Comparison of ENCODE assay signal across 8 cellular contexts in genomic region chr10:31977440-31978157, GRCh38. TPM values are rescaled to one million over a fixed set of nuclear protein-coding genes. Genes with fewer than 3 reads are reported as not detected.
DNase-seq lines count a peak whose midpoint lies in the region; ATAC-seq and TF ChIP-seq lines count a peak whose summit lies in the region.

No MANE protein-coding gene starts in this region.

- TF ChIP-seq CTCF in foreskin fibroblast (IDR thresholded peaks at IDR 0.05; ENCODE audit: low read depth, low read length): no peak
- no peak for TF ChIP-seq CTCF in nephron progenitor cell (IDR thresholded peaks at IDR 0.05)

- H3K4me3 ChIP-seq in foreskin fibroblast (ENCODE audit: low read depth in 1 of 2, low read length in 2 of 2): no peak overlapping the region

- no peak overlapping the region for H3K27ac Mint-ChIP-seq in nephron progenitor cell

- peaks cover 33% of the 10 kb centered on the region for H3K36me3 Mint-ChIP-seq in nephron progenitor cell (ENCODE audit: low read depth)

- DNase-seq in A172 (ENCODE audit: low spot score) (peak; percentile 25), SIG-M5 treated with dmso at 0.1 percent for 504 hours (lab: John Stamatoyannopoulos, UW; ENCODE audit: unreplicated experiment) (peak; percentile 97), foreskin fibroblast (peak; percentile 50 to 75), nephron progenitor cell (no peak), G401 (ENCODE audit: low spot score) (no peak)

- no peaks in the 10 kb centered on the region for H3K27me3 Mint-ChIP-seq in nephron progenitor cell (ENCODE audit: low read depth, poor library complexity)

- H3K4me3 Mint-ChIP-seq in nephron progenitor cell: no peak overlapping the region

- H3K9me3 Mint-ChIP-seq in nephron progenitor cell: peaks cover 28% of the 10 kb centered on the region

- in situ Hi-C loops in G401 (cut with HindIII; ENCODE audit: low sequenced_read_pairs): no loop called here

- ATAC-seq in GM18907 (IDR thresholded peaks at IDR 0.05; ENCODE audit: unreplicated experiment) (peak; percentile 59), HG03378 (IDR thresholded peaks at IDR 0.05; ENCODE audit: unreplicated experiment) (no peak), HG02642 (IDR thresholded peaks at IDR 0.05; ENCODE audit: poor library complexity, unreplicated experiment) (no peak)

- H3K4me1 Mint-ChIP-seq in nephron progenitor cell: peaks cover 10% of the 10 kb centered on the region

RNA-seq across cellular contexts. Expression of gene ARHGAP12, which starts 49.0 kb away (rescaled TPM):
- 40.0 and 49.6 TPM in 2 replicates for total RNA-seq in A172 (2014; rRNA removed; shearing (Covaris generic))
- 21.6 and 40.5 TPM in 2 replicates for total RNA-seq in G401 (2014; rRNA removed; shearing (Covaris generic))

Comparison
In these comparisons a context has a peak if more than half of its experiments do, and no peak if none do; other contexts are left out.
1. DNase-seq: peak in A172 (single experiment), SIG-M5 treated with dmso at 0.1 percent for 504 hours (single experiment) and foreskin fibroblast (2 of 2); none in nephron progenitor cell (single experiment) and G401 (single experiment).